ENCODE assay signal across 18 cellular contexts in the genomic region with DNA sequence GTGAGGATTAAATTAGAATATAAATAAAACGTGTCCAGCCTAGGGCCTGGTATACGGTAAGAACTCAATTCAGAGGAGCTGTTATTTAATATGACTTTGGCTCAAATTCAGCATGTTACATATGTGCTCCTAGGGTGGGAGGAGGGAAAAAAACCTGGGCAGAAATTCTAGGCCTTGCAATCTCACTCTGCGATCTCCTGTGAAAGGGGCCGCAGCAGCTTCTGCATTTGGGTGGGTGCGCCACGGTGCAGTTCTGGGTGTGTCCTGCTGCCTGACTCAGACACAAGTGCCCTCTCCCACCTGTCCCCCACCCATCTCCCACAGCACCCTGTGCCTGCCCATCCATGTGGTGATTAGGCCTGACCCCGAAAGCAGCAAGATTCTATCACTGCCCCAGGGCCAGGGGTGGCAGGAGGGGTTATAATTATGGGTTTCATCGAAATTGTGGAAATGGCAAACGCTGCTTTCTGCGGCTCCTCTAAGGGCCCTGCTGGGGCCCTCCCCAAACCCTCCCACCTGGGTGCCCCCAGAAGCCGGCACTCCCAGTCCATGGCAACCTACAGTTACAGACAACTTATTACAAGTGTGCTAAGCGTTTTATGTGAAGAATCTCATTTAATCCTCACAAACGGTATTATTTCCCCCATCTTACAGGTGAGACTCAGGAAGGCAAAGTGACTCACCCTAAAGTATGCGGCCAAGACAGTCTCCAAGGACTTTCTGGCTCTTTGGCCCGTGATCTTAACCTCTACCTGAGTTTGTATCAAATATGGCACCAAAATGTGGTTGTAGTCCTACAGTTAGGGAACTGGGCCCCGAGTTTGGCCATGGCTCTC. TPM values are rescaled to one million over a fixed set of nuclear protein-coding genes. Genes with fewer than 3 reads are reported as not detected.
DNase-seq lines count a peak whose midpoint lies in the region; ATAC-seq, FAIRE-seq and TF ChIP-seq lines count a peak whose summit lies in the region.
"Had no signal": no experiment of that assay in that cellular context is flagged by ENCODE, and none has a peak within 500 bp of the region (broad histone marks: within the 10 kb centered on the region; RNA-seq: fewer than 3 reads in every experiment).

No MANE protein-coding gene starts in this region.

- no peak overlapping the region for H3K27ac Mint-ChIP-seq in activated CD8-positive, alpha-beta memory T cell treated with anti-CD3 and anti-CD28 coated beads, Interleukin-2, amount 10 ng/mL, durations not matched to agents 7 days and 5 days
- H3K27ac Mint-ChIP-seq: activated CD4-positive, alpha-beta memory T cell treated with anti-CD3 and anti-CD28 coated beads, Interleukin-2, amount 10 ng/mL, durations not matched to agents 7 days and 5 days had no signal

- TF ChIP-seq POLR2A in uterus (IDR thresholded peaks at IDR 0.05) (no peak), GM12892 (IDR thresholded peaks at IDR 0.05; ENCODE audit: low read depth, low read length) (no peak)

- no peak overlapping the region for H3K9ac ChIP-seq in parathyroid adenoma

- H3K36me3 Mint-ChIP-seq in activated CD8-positive, alpha-beta memory T cell treated with anti-CD3 and anti-CD28 coated beads, Interleukin-2, amount 10 ng/mL, durations not matched to agents 7 days and 5 days, result no peaks in the 10 kb centered on the region
- H3K36me3 Mint-ChIP-seq: stimulated activated naive B cell treated with anti-CD40 and anti-IgM and Interleukin-4, amounts not matched to agents 10 μg/mL and 1 μg/mL and 100 μg/mL, for 72 hours had no signal

- H3K27ac ChIP-seq in epithelial cell of prostate, result peak overlapping the region; percentile 99
- H3K27ac ChIP-seq in parathyroid adenoma, result peak overlapping the region; percentile 36
- peak overlapping the region; percentile 82 to 88 for H3K27ac ChIP-seq in uterus

- TF ChIP-seq CTCF in parathyroid adenoma (IDR thresholded peaks at IDR 0.05) (no peak), uterus (IDR thresholded peaks at IDR 0.05) (no peak)

- no peaks in the 10 kb centered on the region for H3K27me3 ChIP-seq in parathyroid adenoma (ENCODE audit: control insufficient read depth, insufficient read depth, low read length)
- no peaks in the 10 kb centered on the region for H3K27me3 ChIP-seq in uterus
- H3K27me3 ChIP-seq: right atrium auricular region, SJSA1 had no signal

- H3K4me2 ChIP-seq in parathyroid adenoma (ENCODE audit: low read length), result no peak overlapping the region

- no peak overlapping the region for H2AFZ ChIP-seq in parathyroid adenoma

- no peaks in the 10 kb centered on the region for H3K4me1 Mint-ChIP-seq in activated CD8-positive, alpha-beta memory T cell treated with anti-CD3 and anti-CD28 coated beads, Interleukin-2, amount 10 ng/mL, durations not matched to agents 7 days and 5 days
- H3K4me1 Mint-ChIP-seq: activated CD4-positive, alpha-beta memory T cell treated with anti-CD3 and anti-CD28 coated beads, Interleukin-2, amount 10 ng/mL, durations not matched to agents 7 days and 5 days had no signal

- H3K4me3 Mint-ChIP-seq in activated CD8-positive, alpha-beta memory T cell treated with anti-CD3 and anti-CD28 coated beads, Interleukin-2, amount 10 ng/mL, durations not matched to agents 7 days and 5 days, result no peak overlapping the region
- H3K4me3 Mint-ChIP-seq: activated CD4-positive, alpha-beta memory T cell treated with anti-CD3 and anti-CD28 coated beads, Interleukin-2, amount 10 ng/mL, durations not matched to agents 7 days and 5 days; stimulated activated naive B cell treated with anti-CD40 and anti-IgM and Interleukin-4, amounts not matched to agents 10 μg/mL and 1 μg/mL and 100 μg/mL, for 72 hours had no signal

- H3K36me3 ChIP-seq in parathyroid adenoma (ENCODE audit: control insufficient read depth, insufficient read depth, low read length), result no peaks in the 10 kb centered on the region
- no peaks in the 10 kb centered on the region for H3K36me3 ChIP-seq in uterus
- H3K36me3 ChIP-seq: right atrium auricular region, SJSA1 had no signal

- peaks cover 40% of the 10 kb centered on the region for H3K27me3 Mint-ChIP-seq in activated CD8-positive, alpha-beta memory T cell treated with anti-CD3 and anti-CD28 coated beads, Interleukin-2, amount 10 ng/mL, durations not matched to agents 7 days and 5 days

- H3K4me1 ChIP-seq in parathyroid adenoma, result peaks cover 7% of the 10 kb centered on the region
- H3K4me1 ChIP-seq in uterus, result peaks cover 11 to 12% of the 10 kb centered on the region in 2 donors

- no peaks in the 10 kb centered on the region for H3K9me3 ChIP-seq in parathyroid adenoma (ENCODE audit: control insufficient read depth, low read length)
- H3K9me3 ChIP-seq in uterus, result no peaks in the 10 kb centered on the region
- H3K9me3 ChIP-seq: right atrium auricular region, SJSA1 had no signal

- H3K4me3 ChIP-seq in parathyroid adenoma (ENCODE audit: low read depth, low read length), result no peak overlapping the region
- no peak overlapping the region for H3K4me3 ChIP-seq in uterus
- H3K4me3 ChIP-seq: right atrium auricular region, SJSA1 had no signal

- no peaks in the 10 kb centered on the region for H3K9me3 Mint-ChIP-seq in activated CD8-positive, alpha-beta memory T cell treated with anti-CD3 and anti-CD28 coated beads, Interleukin-2, amount 10 ng/mL, durations not matched to agents 7 days and 5 days (ENCODE audit: low read depth)
- H3K9me3 Mint-ChIP-seq: activated CD4-positive, alpha-beta memory T cell treated with anti-CD3 and anti-CD28 coated beads, Interleukin-2, amount 10 ng/mL, durations not matched to agents 7 days and 5 days; stimulated activated naive B cell treated with anti-CD40 and anti-IgM and Interleukin-4, amounts not matched to agents 10 μg/mL and 1 μg/mL and 100 μg/mL, for 72 hours had no signal

- intact Hi-C loops in uterus (cut with DNase I; ENCODE audit: low total_unique reads), result no loop called here

- CTCF ChIA-PET in activated CD8-positive, alpha-beta memory T cell treated with anti-CD3 and anti-CD28 coated beads, Interleukin-2, amount 10 ng/mL, durations not matched to agents 7 days and 5 days (lab: Charles Lee), result no interaction called here

- no peaks in the 10 kb centered on the region for H3K79me2 ChIP-seq in parathyroid adenoma

- ATAC-seq in activated CD8-positive, alpha-beta memory T cell treated with anti-CD3 and anti-CD28 coated beads, Interleukin-2, amount 10 ng/mL, durations not matched to agents 7 days and 5 days, result no peak
- ATAC-seq in GM18520 (IDR thresholded peaks at IDR 0.05; ENCODE audit: unreplicated experiment), result no peak
- ATAC-seq: stimulated activated naive B cell treated with anti-CD40 and anti-IgM and Interleukin-4, amounts not matched to agents 10 μg/mL and 1 μg/mL and 100 μg/mL, for 72 hours had no signal

- peak; percentile 32 for DNase-seq in activated CD8-positive, alpha-beta memory T cell treated with anti-CD3 and anti-CD28 coated beads, Interleukin-2, amount 10 ng/mL, durations not matched to agents 7 days and 5 days
- DNase-seq in activated CD8-positive, alpha-beta memory T cell treated with anti-CD3 and anti-CD28 coated beads, Interleukin-2, amount 50 U/mL, for 48 hours, result no peak
- DNase-seq in epithelial cell of prostate (ENCODE audit: low read depth, low spot score), result no peak
- no peak for DNase-seq in uterus
- DNase-seq in 8988T, result no peak
- no peak for DNase-seq in GM12892 (ENCODE audit: insufficient read length)
- DNase-seq: activated CD4-positive, alpha-beta memory T cell treated with anti-CD3 and anti-CD28 coated beads, Interleukin-2, amount 10 ng/mL, durations not matched to agents 7 days and 5 days; activated effector memory CD4-positive, alpha-beta T cell treated with Interleukin-2 at 50 U/mL for 16 hours; NCI-H146; stimulated activated naive B cell treated with anti-CD40 and anti-IgM and Interleukin-4, amounts not matched to agents 10 μg/mL and 1 μg/mL and 100 μg/mL, for 72 hours had no signal

- FAIRE-seq in GM12892 (lab: Jason Lieb, UNC), result no peak
- FAIRE-seq: TTC549 had no signal

RNA-seq across cellular contexts. Expression of a gene that starts 25.5 kb away (rescaled TPM):
- under 1 TPM in 1 of 2 experiments, not detected in 1; 0.85 TPM for total RNA-seq in activated CD8-positive, alpha-beta memory T cell treated with anti-CD3 and anti-CD28 coated beads, Interleukin-2, amount 10 ng/mL, durations not matched to agents 7 days and 5 days
- total RNA-seq in uterus, result under 1 TPM in 2 of 4 donors, not detected in 2; 0.15 to 0.35 TPM
- polyA plus RNA-seq in GM12892 (2012; ENCODE audit: missing spikeins), result 0.28 TPM
- total RNA-seq: A673, glomerular endothelial cell, H4, SJSA1 had no signal

Comparison
In these comparisons a context has a peak if more than half of its experiments do, and no peak if none do; other contexts are left out.
1. H3K27ac ChIP-seq: peak in every context shown above with its lines; median percentile 99 in epithelial cell of prostate; 85 in uterus; 36 in parathyroid adenoma.